In the genomic region with DNA sequence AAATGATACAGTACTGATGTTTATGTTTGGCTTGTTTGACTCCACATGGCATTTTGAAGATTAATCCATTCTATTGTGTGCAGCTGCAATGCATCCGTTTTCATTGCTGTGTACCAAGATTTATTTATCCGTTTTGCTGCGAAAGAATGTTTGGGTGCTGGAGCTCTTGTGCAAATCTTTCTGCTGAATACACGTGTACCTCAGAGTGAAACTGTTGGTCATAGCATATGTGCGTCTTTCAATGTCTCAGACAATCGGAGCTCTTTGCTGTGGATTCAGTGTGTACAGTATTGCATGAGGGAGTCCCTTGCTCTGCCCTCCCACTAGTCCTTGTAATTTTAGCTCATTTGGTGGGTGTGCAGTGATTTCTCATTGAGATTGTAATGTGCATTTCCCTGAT, we compare ENCODE assay signal across 18 cellular contexts.
DNase-seq lines count a peak whose midpoint lies in the region; ATAC-seq and TF ChIP-seq lines count a peak whose summit lies in the region.
"Had no signal": no experiment of that assay in that cellular context is flagged by ENCODE, and none has a peak within 500 bp of the region (broad histone marks: within the 10 kb centered on the region; RNA-seq: fewer than 3 reads in every experiment).

No MANE protein-coding gene starts in this region.

- H3K4me3 ChIP-seq in adipocyte (ENCODE audit: low read length): no peak overlapping the region
- no peak overlapping the region for H3K4me3 ChIP-seq in suprapubic skin
- no peak overlapping the region for H3K4me3 ChIP-seq in uterus
- H3K4me3 ChIP-seq: GM23338, K562 had no signal

- H3K27ac ChIP-seq in suprapubic skin: no peak overlapping the region
- no peak overlapping the region for H3K27ac ChIP-seq in uterus

- no peaks in the 10 kb centered on the region for H3K36me3 ChIP-seq in adipocyte (ENCODE audit: control insufficient read depth, insufficient read depth, low read length, severe bottlenecking)
- no peaks in the 10 kb centered on the region for H3K36me3 ChIP-seq in suprapubic skin
- no peaks in the 10 kb centered on the region for H3K36me3 ChIP-seq in uterus
- H3K36me3 ChIP-seq: BE2C had no signal

- WGBS in suprapubic skin: 69% methylated on average over 6 of the region's 6 CpGs

- DNase-seq in Ammon's horn (ENCODE audit: low spot score) (peak; percentile 11), adipocyte (ENCODE audit: low read depth) (peak; percentile 7), fibroblast of peridontal ligament (ENCODE audit: extremely low read depth) (peak; percentile 9), superior temporal gyrus (ENCODE audit: extremely low spot score) (peak; percentile 11), suprapubic skin (ENCODE audit: low spot score in 2 of 2) (no peak), uterus (no peak)
- DNase-seq: ACHN; BE2C; CD8-positive, alpha-beta T cell; DMS79 treated with DMSO at 0.1 percent for 48 hours; NCI-H1436 treated with DMSO at 0.1 percent for 48 hours; NCI-H2081; NCI-H2227 treated with DMSO at 0.1 percent for 48 hours; NCI-H524 had no signal

- intact Hi-C loops in uterus (cut with DNase I; ENCODE audit: low total_unique reads): no loop called here

- TF ChIP-seq EP300 in suprapubic skin (IDR thresholded peaks at IDR 0.05): no peak

- peaks cover 15% of the 10 kb centered on the region for H3K27me3 ChIP-seq in adipocyte (replicated peaks; ENCODE audit: control insufficient read depth, insufficient read depth, low read length)
- H3K27me3 ChIP-seq in suprapubic skin: no peaks in the 10 kb centered on the region
- H3K27me3 ChIP-seq in uterus: no peaks in the 10 kb centered on the region
- H3K27me3 ChIP-seq: BE2C had no signal

- ATAC-seq in GM18909 (IDR thresholded peaks at IDR 0.05; ENCODE audit: poor library complexity, unreplicated experiment): no peak
- ATAC-seq: CD8-positive, alpha-beta T cell; GM23338; Right ventricle myocardium inferior had no signal

- no peak for TF ChIP-seq CTCF in suprapubic skin (IDR thresholded peaks at IDR 0.05)
- TF ChIP-seq CTCF in uterus (IDR thresholded peaks at IDR 0.05): no peak

- no peak overlapping the region for H3K9ac ChIP-seq in adipocyte (ENCODE audit: low read length)

- H3K4me1 ChIP-seq in adipocyte (ENCODE audit: control insufficient read depth, insufficient read depth, low read length): peaks cover 12% of the 10 kb centered on the region
- H3K4me1 ChIP-seq in suprapubic skin: no peaks in the 10 kb centered on the region
- no peaks in the 10 kb centered on the region for H3K4me1 ChIP-seq in uterus
- H3K4me1 ChIP-seq: BE2C had no signal

- H3K9me3 ChIP-seq in adipocyte (ENCODE audit: control insufficient read depth, low read length): peaks cover 13% of the 10 kb centered on the region
- H3K9me3 ChIP-seq in suprapubic skin: no peaks in the 10 kb centered on the region
- H3K9me3 ChIP-seq in uterus: no peaks in the 10 kb centered on the region
- H3K9me3 ChIP-seq: BE2C had no signal

- no peak for TF ChIP-seq POLR2A in suprapubic skin (IDR thresholded peaks at IDR 0.05)
- TF ChIP-seq POLR2A in uterus (IDR thresholded peaks at IDR 0.05): no peak

Comparison
In these comparisons a context has a peak if more than half of its experiments do, and no peak if none do; other contexts are left out.
1. DNase-seq: peak in Ammon's horn (single experiment), adipocyte (single experiment), fibroblast of peridontal ligament (single experiment) and superior temporal gyrus (single experiment); none in suprapubic skin (0 of 2) and uterus (0 of 2).